15 cellular contexts compared by ENCODE assay signal in genomic region chrX:18994713-18995112, GRCh38. TPM values are rescaled to one million over a fixed set of nuclear protein-coding genes. Genes with fewer than 3 reads are reported as not detected.
DNase-seq lines count a peak whose midpoint lies in the region; ATAC-seq, FAIRE-seq and TF ChIP-seq lines count a peak whose summit lies in the region.
"Had no signal": no experiment of that assay in that cellular context is flagged by ENCODE, and none has a peak within 500 bp of the region (broad histone marks: within the 10 kb centered on the region; RNA-seq: fewer than 3 reads in every experiment).

No MANE protein-coding gene starts in this region.

- peak overlapping the region; percentile 78 for H3K4me2 ChIP-seq in keratinocyte (ENCODE audit: control insufficient read depth, extremely low read depth, insufficient read depth, low read depth, low read length)
- no peak overlapping the region for H3K4me2 ChIP-seq in neuronal stem cell (ENCODE audit: insufficient read depth, low read length, poor library complexity, severe bottlenecking)

- TF ChIP-seq CTCF in HFFc6 (IDR thresholded peaks at IDR 0.05) (no peak), astrocyte of the spinal cord (IDR thresholded peaks at IDR 0.05; ENCODE audit: low read depth, low read length) (no peak), keratinocyte (optimal IDR thresholded peaks at IDR 0.05 in 1 of 3, IDR thresholded peaks at IDR 0.05 in 1 of 3, conservative IDR thresholded peaks at IDR 0.05 in 1 of 3; ENCODE audit: extremely low read depth in 1 of 3, insufficient read depth in 2 of 3, low read length in 3 of 3) (no peak)
- TF ChIP-seq CTCF in activated CD8-positive, alpha-beta T cell treated with anti-CD3 and anti-CD28 coated beads for 36 hours (IDR thresholded peaks at IDR 0.05) = no peak

- H3K36me3 Mint-ChIP-seq in HFFc6 (ENCODE audit: low read depth) = no peaks in the 10 kb centered on the region
- no peaks in the 10 kb centered on the region for H3K36me3 Mint-ChIP-seq in activated CD8-positive, alpha-beta T cell treated with anti-CD3 and anti-CD28 coated beads for 36 hours (ENCODE audit: low read depth)

- H3K27me3 ChIP-seq in keratinocyte (ENCODE audit: control insufficient read depth, extremely low read depth, insufficient read depth, low read length) (no peaks in the 10 kb centered on the region), neuronal stem cell (ENCODE audit: control insufficient read depth in 3 of 3, insufficient read depth in 3 of 3, low read depth in 1 of 3, low read length in 3 of 3) (no peaks in the 10 kb centered on the region)

- H2BK120ac ChIP-seq in neuronal stem cell (ENCODE audit: low read depth, low read length) = no peak overlapping the region

- intact Hi-C loops in activated CD8-positive, alpha-beta T cell treated with anti-CD3 and anti-CD28 coated beads for 36 hours (cut with micrococcal nuclease) = no loop called here

- in situ Hi-C loops in astrocyte of the spinal cord (cut with HindIII; ENCODE audit: low sequenced_read_pairs) = no loop called here

- H3K4me1 ChIP-seq in keratinocyte (ENCODE audit: control insufficient read depth, extremely low read depth, insufficient read depth, low read length) = peaks cover 10% of the 10 kb centered on the region
- H3K4me1 ChIP-seq in neuronal stem cell (ENCODE audit: control insufficient read depth in 2 of 2, insufficient read depth in 1 of 2, low read depth in 1 of 2, low read length in 2 of 2) = no peaks in the 10 kb centered on the region

- WGBS in neuronal stem cell (ENCODE audit: extremely low coverage in 2 of 2, insufficient read length in 2 of 2, insufficient replicate concordance in 1 of 2), 2 donors = no CpG with 5 or more reads among the region's 3 CpGs

- FAIRE-seq in keratinocyte (lab: Jason Lieb, UNC) = peak; percentile 74
- FAIRE-seq: A204.1, H54 had no signal

- H3K23ac ChIP-seq in neuronal stem cell (ENCODE audit: low read depth, low read length, poor library complexity) = no peak overlapping the region

- H2AFZ ChIP-seq in keratinocyte (ENCODE audit: control insufficient read depth, low read length) (peak overlapping the region; percentile 3), neuronal stem cell (ENCODE audit: low read length) (no peak overlapping the region)

- dilution Hi-C loops in keratinocyte (cut with MboI; ENCODE audit: extremely low pct_ligation_motif_present, low sequenced_read_pairs) = no loop called here

- H3K79me1 ChIP-seq in neuronal stem cell (ENCODE audit: low read depth, low read length) = no peaks in the 10 kb centered on the region

- no peaks in the 10 kb centered on the region for H3K9me3 Mint-ChIP-seq in HFFc6
- no peaks in the 10 kb centered on the region for H3K9me3 Mint-ChIP-seq in activated CD8-positive, alpha-beta T cell treated with anti-CD3 and anti-CD28 coated beads for 36 hours
- H3K9me3 Mint-ChIP-seq: activated T-helper 2 cell treated with anti-CD3 and anti-CD28 coated beads, Interferon-gamma antibody, Interleukin-2, Interleukin-4, amounts not matched to agents 10 μg/mL and 5 μg/mL and 100 μg/mL, durations not matched to agents 14 hours and 24 hours and 36 hours had no signal

- CTCF ChIA-PET in activated CD8-positive, alpha-beta T cell treated with anti-CD3 and anti-CD28 coated beads for 36 hours (lab: Charles Lee) = no interaction called here

- H3K27ac ChIP-seq in keratinocyte (ENCODE audit: control insufficient read depth, insufficient read depth, low read length) (peak overlapping the region; percentile 89), neuronal stem cell (replicated peaks; ENCODE audit: low read length) (no peak overlapping the region)

- POLR2A ChIA-PET in activated CD8-positive, alpha-beta T cell treated with anti-CD3 and anti-CD28 coated beads for 36 hours (lab: Charles Lee) = interaction anchor here (0.7 kb wide), 1 partner anchor 1323 kb away, joined by 5 read pairs; no protein-coding TSS in a partner anchor

- no peak overlapping the region for H3K4me3 ChIP-seq in astrocyte of the spinal cord (ENCODE audit: low read depth, low read length)
- peak overlapping the region in 2 of 3 experiments; percentile 31 to 41 for H3K4me3 ChIP-seq in keratinocyte (ENCODE audit: control insufficient read depth in 2 of 3, extremely low read depth in 1 of 3, insufficient read depth in 2 of 3, low read depth in 1 of 3, low read length in 3 of 3)
- H3K4me3 ChIP-seq in neuronal stem cell (ENCODE audit: low read length in 2 of 2) = no peak overlapping the region

- peak overlapping the region; percentile 59 for H3K9ac ChIP-seq in keratinocyte (ENCODE audit: control insufficient read depth, extremely low read depth, insufficient read depth, low read length)
- no peak overlapping the region for H3K9ac ChIP-seq in neuronal stem cell (ENCODE audit: low read depth, low read length, poor library complexity)

- no peak overlapping the region for H2BK5ac ChIP-seq in neuronal stem cell (ENCODE audit: low read length)

- no peaks in the 10 kb centered on the region for H3K9me1 ChIP-seq in keratinocyte (ENCODE audit: control insufficient read depth, extremely low read depth, insufficient read depth, low read length)

- H3K9me3 ChIP-seq in keratinocyte (ENCODE audit: control insufficient read depth, low read depth, low read length) (no peaks in the 10 kb centered on the region), neuronal stem cell (replicated peaks in 1 of 2; ENCODE audit: control insufficient read depth in 2 of 2, insufficient read depth in 1 of 2, low read depth in 1 of 2, low read length in 2 of 2) (no peaks in the 10 kb centered on the region)

- H2AK5ac ChIP-seq in neuronal stem cell (ENCODE audit: low read depth, low read length) = no peak overlapping the region

- no peaks in the 10 kb centered on the region for H3K27me3 Mint-ChIP-seq in HFFc6 (ENCODE audit: insufficient read depth)
- H3K27me3 Mint-ChIP-seq in activated CD8-positive, alpha-beta T cell treated with anti-CD3 and anti-CD28 coated beads for 36 hours = no peaks in the 10 kb centered on the region

- no peak overlapping the region for H4K91ac ChIP-seq in neuronal stem cell (ENCODE audit: low read depth, low read length, poor library complexity)

- H3K36me3 ChIP-seq in keratinocyte (ENCODE audit: control insufficient read depth in 2 of 2, extremely low read depth in 1 of 2, insufficient read depth in 2 of 2, low read length in 2 of 2) (peaks cover 0 to 1% of the 10 kb centered on the region in 2 experiments), neuronal stem cell (replicated peaks in 1 of 2; ENCODE audit: control insufficient read depth in 2 of 2, insufficient read depth in 2 of 2, low read length in 2 of 2) (no peaks in the 10 kb centered on the region)

- DNase-seq in A172 (ENCODE audit: low spot score) (peak; percentile 42), HFFc6 (peak; percentile 81), astrocyte of the spinal cord (ENCODE audit: low read depth, low spot score) (peak; percentile 66), keratinocyte (ENCODE audit: low read depth, low spot score) (peak; percentile 38), GM19238 (ENCODE audit: insufficient read length, low spot score) (no peak), neuronal stem cell (ENCODE audit: low spot score) (no peak)
- DNase-seq in activated CD8-positive, alpha-beta T cell treated with anti-CD3 and anti-CD28 coated beads for 36 hours = no peak
- DNase-seq: activated CD4-positive, alpha-beta T cell treated with anti-CD3 and anti-CD28 coated beads, Interleukin-2, amount 50 U/mL, for 1 hour; NCI-H1048; NCI-H2227 treated with DMSO at 0.1 percent for 48 hours; T-helper 2 cell had no signal

- H3K18ac ChIP-seq in neuronal stem cell (ENCODE audit: low read length) = no peak overlapping the region

- no peaks in the 10 kb centered on the region for H4K20me1 ChIP-seq in keratinocyte (ENCODE audit: control insufficient read depth, extremely low read depth, insufficient read depth, low read length)

- no peak overlapping the region for H3K4ac ChIP-seq in neuronal stem cell (ENCODE audit: low read length)

- no peak for ATAC-seq in GM19328 (IDR thresholded peaks at IDR 0.05; ENCODE audit: unreplicated experiment)
- no peak for ATAC-seq in activated CD8-positive, alpha-beta T cell treated with anti-CD3 and anti-CD28 coated beads for 36 hours

- H2BK12ac ChIP-seq in neuronal stem cell (ENCODE audit: low read length) = no peak overlapping the region

- no peaks in the 10 kb centered on the region for H3K79me2 ChIP-seq in keratinocyte (ENCODE audit: control insufficient read depth, insufficient read depth, low read length)

- no peak overlapping the region for H4K8ac ChIP-seq in neuronal stem cell (ENCODE audit: low read depth, low read length)

- H3K27ac Mint-ChIP-seq in HFFc6 = peak overlapping the region; percentile 97
- no peak overlapping the region for H3K27ac Mint-ChIP-seq in activated CD8-positive, alpha-beta T cell treated with anti-CD3 and anti-CD28 coated beads for 36 hours
- H3K27ac Mint-ChIP-seq: activated T-helper 2 cell treated with anti-CD3 and anti-CD28 coated beads, Interferon-gamma antibody, Interleukin-2, Interleukin-4, amounts not matched to agents 10 μg/mL and 5 μg/mL and 100 μg/mL, durations not matched to agents 14 hours and 24 hours and 36 hours had no signal

- H3K4me3 Mint-ChIP-seq in HFFc6 = peak overlapping the region; percentile 78
- H3K4me3 Mint-ChIP-seq in activated CD8-positive, alpha-beta T cell treated with anti-CD3 and anti-CD28 coated beads for 36 hours = no peak overlapping the region

- no peak overlapping the region for H2BK15ac ChIP-seq in neuronal stem cell (ENCODE audit: low read length)

- H3K14ac ChIP-seq in neuronal stem cell (ENCODE audit: low read length) = no peak overlapping the region

- H3K4me1 Mint-ChIP-seq in HFFc6 (ENCODE audit: low read depth) = peaks cover 40% of the 10 kb centered on the region
- H3K4me1 Mint-ChIP-seq in activated CD8-positive, alpha-beta T cell treated with anti-CD3 and anti-CD28 coated beads for 36 hours (ENCODE audit: low read depth) = no peaks in the 10 kb centered on the region

RNA-seq across cellular contexts. Expression of gene PHKA2, which starts 10.8 kb away (rescaled TPM):
- total RNA-seq in A172 (2014; rRNA removed; shearing (Covaris generic)) = 13.2 and 16.5 TPM in 2 replicates
- total RNA-seq in HFFc6 (2021; fragmentation: NEBNext Ultra II Directional; extraction: Animal tissue kit (Norgen Biotek cat#: 25700)) = 10 to 100 TPM; 12.2 to 18.2 (median 16.9) TPM
- 14.1 to 17.2 TPM (median 15.2 TPM) in 3 replicates for polyA plus RNA-seq in keratinocyte
- polyA plus RNA-seq in keratinocyte (2011; ENCODE audit: low read depth) = 3.1 TPM
- 4.5 and 5.3 TPM in 2 replicates for polyA plus RNA-seq in keratinocyte (2011; cell fraction: cytosol; rRNA removed)
- polyA plus RNA-seq in keratinocyte (2011; cell fraction: nucleus; rRNA removed) = 63.0 and 78.3 TPM in 2 replicates
- polyA plus RNA-seq in keratinocyte (2012; ENCODE audit: low replicate concordance) = 8.3 and 10.8 TPM in 2 replicates
- 24.4 to 45.6 TPM (median 25.6 TPM) in 3 replicates for polyA minus RNA-seq in keratinocyte
- polyA minus RNA-seq in keratinocyte (2011; cell fraction: cytosol; rRNA and poly(A)+ RNA removed) = 10.4 TPM
- polyA minus RNA-seq in keratinocyte (2011; cell fraction: nucleus; rRNA and poly(A)+ RNA removed) = 30.7 and 40.1 TPM in 2 replicates
- polyA plus RNA-seq in neuronal stem cell (2013, experiment 1 of 2) = 12.2 TPM
- 11.6 TPM for polyA plus RNA-seq in neuronal stem cell (2013, experiment 2 of 2)
- total RNA-seq in activated CD8-positive, alpha-beta T cell treated with anti-CD3 and anti-CD28 coated beads for 36 hours = 10 to 100 TPM; 23.3 to 26.1 TPM

Comparison
In these comparisons a context has a peak if more than half of its experiments do, and no peak if none do; other contexts are left out.
1. DNase-seq: peak in A172 (single experiment), HFFc6 (single experiment), astrocyte of the spinal cord (single experiment) and keratinocyte (single experiment); none in GM19238 (single experiment), neuronal stem cell (single experiment) and activated CD8-positive, alpha-beta T cell treated with anti-CD3 and anti-CD28 coated beads for 36 hours (single experiment).
2. H3K4me3 ChIP-seq: peak in keratinocyte (2 of 3); none in astrocyte of the spinal cord (single experiment) and neuronal stem cell (0 of 2).